15 cellular contexts compared by ENCODE assay signal in genomic region chr20:57573893-57574292, GRCh38. TPM values are rescaled to one million over a fixed set of nuclear protein-coding genes. Genes with fewer than 3 reads are reported as not detected.
DNase-seq lines count a peak whose midpoint lies in the region; ATAC-seq, FAIRE-seq and TF ChIP-seq lines count a peak whose summit lies in the region.
"Had no signal": no experiment of that assay in that cellular context is flagged by ENCODE, and none has a peak within 500 bp of the region (broad histone marks: within the 10 kb centered on the region; RNA-seq: fewer than 3 reads in every experiment).

No MANE protein-coding gene starts in this region.

- no peak for TF ChIP-seq EP300 in A549 (IDR thresholded peaks at IDR 0.05)
- no peak for TF ChIP-seq EP300 in ovary (IDR thresholded peaks at IDR 0.05)

- TF ChIP-seq CTCF in A549 (IDR thresholded peaks at IDR 0.05) (no peak; the same call in 2 of the 3 replicates), GM12873 (IDR thresholded peaks at IDR 0.05; ENCODE audit: insufficient read depth, low read depth, low read length, missing control alignments) (peak; percentile 55), hepatocyte (IDR thresholded peaks at IDR 0.05; ENCODE audit: poor library complexity) (peak; percentile 24), ovary (IDR thresholded peaks at IDR 0.05) (no peak)

- no peak for TF ChIP-seq POLR2A in A549 (IDR thresholded peaks at IDR 0.05; ENCODE audit: low read length)
- no peak for TF ChIP-seq POLR2A in ovary (IDR thresholded peaks at IDR 0.05)

- H3K4me3 ChIP-seq in A549: no peak overlapping the region
- no peak overlapping the region for H3K4me3 ChIP-seq in hepatocyte
- no peak overlapping the region for H3K4me3 ChIP-seq in ovary
- H3K4me3 ChIP-seq: breast epithelium, smooth muscle cell had no signal

- H3K9me2 ChIP-seq in hepatocyte (replicated peaks; ENCODE audit: insufficient read depth): no peaks in the 10 kb centered on the region

- H3K4me1 Mint-ChIP-seq in immature natural killer cell: no peaks in the 10 kb centered on the region
- H3K4me1 Mint-ChIP-seq: IgD-negative memory B cell, naive B cell had no signal

- DNase-seq in A549 (ENCODE audit: low read depth in 1 of 2, low spot score in 1 of 2): peak in 1 of 2 experiments; percentile 23
- DNase-seq in OCI-M1 (lab: John Stamatoyannopoulos, UW): peak; percentile 3
- DNase-seq in hepatocyte (ENCODE audit: low spot score): no peak
- no peak for DNase-seq in mucosa of gallbladder (ENCODE audit: low spot score)
- no peak for DNase-seq in immature natural killer cell
- no peak for DNase-seq in ovary
- DNase-seq in NCI-H2196 (lab: John Stamatoyannopoulos, UW; ENCODE audit: unreplicated experiment): no peak
- DNase-seq: activated CD4-positive, alpha-beta T cell treated with anti-CD3 and anti-CD28 coated beads for 1 hour; naive B cell had no signal

- H3K36me3 ChIP-seq in hepatocyte (replicated peaks; ENCODE audit: insufficient read depth, low read depth): no peaks in the 10 kb centered on the region
- H3K36me3 ChIP-seq in ovary: no peaks in the 10 kb centered on the region
- H3K36me3 ChIP-seq: breast epithelium had no signal

- ATAC-seq in A549: peak; percentile 46 to 71; a peak in 4 of 6 replicates

- no peaks in the 10 kb centered on the region; the same call in 2 of the 3 replicates for H3K9me3 ChIP-seq in A549
- no peaks in the 10 kb centered on the region for H3K9me3 ChIP-seq in hepatocyte (ENCODE audit: low read depth)
- H3K9me3 ChIP-seq in ovary: no peaks in the 10 kb centered on the region
- H3K9me3 ChIP-seq: breast epithelium had no signal

- no peak for FAIRE-seq in A549 (lab: Jason Lieb, UNC)

- intact Hi-C loops in ovary (cut with DNase I): no loop called here

- H3K27me3 ChIP-seq in hepatocyte (peaks cover 11% of the 10 kb centered on the region), ovary (no peaks in the 10 kb centered on the region)

- no peak overlapping the region for H3K27ac ChIP-seq in A549
- H3K27ac ChIP-seq in hepatocyte: no peak overlapping the region
- H3K27ac ChIP-seq in ovary: no peak overlapping the region
- H3K27ac ChIP-seq: breast epithelium had no signal

- H3K4me2 ChIP-seq in A549: no peak overlapping the region
- H3K4me2 ChIP-seq in hepatocyte: no peak overlapping the region
- H3K4me2 ChIP-seq: smooth muscle cell had no signal

- no peaks in the 10 kb centered on the region for H4K20me1 ChIP-seq in hepatocyte (ENCODE audit: insufficient read depth, poor library complexity, severe bottlenecking)

- peaks cover 0 to 6% (median 5%) of the 10 kb centered on the region in 3 donors for H3K27me3 Mint-ChIP-seq in immature natural killer cell (ENCODE audit: low read depth in 3 of 3)

- H3K9me3 Mint-ChIP-seq in immature natural killer cell: no peaks in the 10 kb centered on the region
- H3K9me3 Mint-ChIP-seq: IgD-negative memory B cell, naive B cell had no signal

- no peak for TF ChIP-seq RAD21 in A549 (conservative IDR thresholded peaks at IDR 0.05 in 1 of 2, IDR thresholded peaks at IDR 0.05 in 1 of 2)

- WGBS in A549 (ENCODE audit: missing lambda C conversion rate): 41% methylated on average over 5 of the region's 5 CpGs
- 78% methylated on average over 5 of the region's 5 CpGs for WGBS in hepatocyte (ENCODE audit: low lambda C conversion rate, missing lambda C conversion rate)
- 40 to 68% (median 42%) methylated on average over 5 of the region's 5 CpGs for WGBS in ovary, 3 donors

- H3K36me3 Mint-ChIP-seq in immature natural killer cell: no peaks in the 10 kb centered on the region
- H3K36me3 Mint-ChIP-seq: IgD-negative memory B cell, naive B cell had no signal

- CTCF ChIA-PET in A549 (lab: Yijun Ruan, JAX): interaction anchor here (1.0 to 2.5 kb wide), 5 partner anchors 9 to 62 kb away, joined by 3 to 13 read pairs (median 3); no protein-coding TSS in a partner anchor

- H3K79me2 ChIP-seq in hepatocyte: no peaks in the 10 kb centered on the region

- H3K4me1 ChIP-seq in A549: no peaks in the 10 kb centered on the region
- peaks cover 8% of the 10 kb centered on the region for H3K4me1 ChIP-seq in hepatocyte (ENCODE audit: insufficient read depth)
- H3K4me1 ChIP-seq in ovary (ENCODE audit: insufficient read depth): no peaks in the 10 kb centered on the region
- H3K4me1 ChIP-seq: breast epithelium had no signal

- H3K4me3 Mint-ChIP-seq in immature natural killer cell: no peak overlapping the region
- H3K4me3 Mint-ChIP-seq: naive B cell had no signal

- no peak overlapping the region for H2AFZ ChIP-seq in hepatocyte

- POLR2A ChIA-PET in A549 (lab: Yijun Ruan, JAX): no interaction called here

- H3K27ac Mint-ChIP-seq in immature natural killer cell: no peak overlapping the region
- H3K27ac Mint-ChIP-seq: naive B cell had no signal

TF ChIP-seq in A549, 52 proteins besides CTCF, POLR2A, EP300 and RAD21 (continues in another document):
- TF ChIP-seq HMGXB4 (CRISPR knock-in tag; IDR thresholded peaks at IDR 0.05; ENCODE audit: borderline replicate concordance) (no peak), RNF2 (IDR thresholded peaks at IDR 0.05; ENCODE audit: borderline replicate concordance, low read depth) (no peak), HOXB5 (CRISPR knock-in tag; IDR thresholded peaks at IDR 0.05) (no peak), EHMT2 (IDR thresholded peaks at IDR 0.05; ENCODE audit: low read depth) (no peak), HES2 (IDR thresholded peaks at IDR 0.05) (no peak), JUNB (IDR thresholded peaks at IDR 0.05) (no peak), ZC3H11A (IDR thresholded peaks at IDR 0.05) (no peak), NFE2L2 (conservative IDR thresholded peaks at IDR 0.05; ENCODE audit: low read length) (no peak), JUN (IDR thresholded peaks at IDR 0.05) (no peak), CHD4 (IDR thresholded peaks at IDR 0.05; ENCODE audit: borderline replicate concordance) (no peak), NR3C1 (IDR thresholded peaks at IDR 0.05) (no peak), PBX3 (IDR thresholded peaks at IDR 0.05) (no peak)

RNA-seq across cellular contexts. Expression of gene PCK1, which starts 13.0 kb away (rescaled TPM):
- 0.12 and 0.21 TPM in 2 replicates for polyA plus RNA-seq in A549 (2011; rRNA removed)
- 0.03 TPM in 1 of 2 replicates, not detected in the other for polyA plus RNA-seq in A549 (2012; cell fraction: cytosol; rRNA removed)
- polyA plus RNA-seq in A549 (2012; cell fraction: nucleus; rRNA removed): 0.05 and 0.12 TPM in 2 replicates
- 0.04 to 0.07 TPM in 2 of 3 replicates, not detected in the other for polyA plus RNA-seq in A549 (2017; fragmentation: RNase III; extraction: RNeasy Plus Mini Kit Qiagen cat#74134 plus additional on column Dnase treatment)
- polyA minus RNA-seq in A549 (2011; rRNA and poly(A)+ RNA removed): 1.8 and 1.9 TPM in 2 replicates
- total RNA-seq in hepatocyte: 12.0 and 12.8 TPM in 2 replicates
- polyA plus RNA-seq in hepatocyte: 8.8 and 11.6 TPM in 2 replicates
- 27.0 TPM for total RNA-seq in mucosa of gallbladder
- polyA plus RNA-seq in immature natural killer cell: not detected
- total RNA-seq in ovary: 100 to 1,000 TPM in 1 of 7 donors, 1 to 10 TPM in 4, under 1 TPM in 2; 0.47 to 133 (median 2.0) TPM
- under 1 TPM; 0.30 to 0.54 TPM for polyA plus RNA-seq in ovary
- total RNA-seq: smooth muscle cell had no signal
- polyA plus RNA-seq: IgD-negative memory B cell, smooth muscle cell had no signal

RNA-seq across cellular contexts. Expression of gene ZBP1, which starts 46.3 kb away (rescaled TPM):
- polyA plus RNA-seq in A549 (2011; rRNA removed) (not detected in 2 replicates), A549 (2017; fragmentation: RNase III; extraction: RNeasy Plus Mini Kit Qiagen cat#74134 plus additional on column Dnase treatment) (0.05 to 0.07 TPM (median 0.05 TPM) in 3 replicates), hepatocyte (not detected in 2 replicates), immature natural killer cell (10 to 100 TPM; 29.0 to 43.5 (median 32.2) TPM), ovary (under 1 TPM; 0.12 to 0.92 TPM)
- polyA plus RNA-seq in A549 (2012; cell fraction: cytosol; rRNA removed): not detected in 2 replicates
- 0.02 and 0.05 TPM in 2 replicates for polyA plus RNA-seq in A549 (2012; cell fraction: nucleus; rRNA removed)
- not detected in 2 replicates for polyA minus RNA-seq in A549 (2011; rRNA and poly(A)+ RNA removed)
- total RNA-seq in hepatocyte (not detected in 2 replicates), mucosa of gallbladder (1.3 TPM), ovary (under 1 TPM in 3 of 7 donors, not detected in 4; 0.23 to 0.50 (median 0.24) TPM)
- total RNA-seq: SK-MEL-5, smooth muscle cell had no signal
- polyA plus RNA-seq: smooth muscle cell had no signal

RNA-seq across cellular contexts. Expression of gene CTCFL, which starts 49.0 kb away (rescaled TPM):
- polyA plus RNA-seq in A549 (2011; rRNA removed) (0.03 TPM in 1 of 2 replicates, not detected in the other), A549 (2017; fragmentation: RNase III; extraction: RNeasy Plus Mini Kit Qiagen cat#74134 plus additional on column Dnase treatment) (0.03 TPM in 2 of 3 replicates, not detected in the other), hepatocyte (not detected in 2 replicates), immature natural killer cell (not detected), ovary (under 1 TPM; 0.01 to 0.07 TPM)
- polyA plus RNA-seq in A549 (2012; cell fraction: cytosol; rRNA removed): 0.04 and 0.06 TPM in 2 replicates
- polyA plus RNA-seq in A549 (2012; cell fraction: nucleus; rRNA removed): 0.04 TPM in 1 of 2 replicates, not detected in the other
- 0.04 TPM in 1 of 2 replicates, not detected in the other for polyA minus RNA-seq in A549 (2011; rRNA and poly(A)+ RNA removed)
- total RNA-seq in hepatocyte (0.12 TPM in 1 of 2 replicates, not detected in the other), mucosa of gallbladder (0.17 TPM), ovary (under 1 TPM in 2 of 7 donors, not detected in 5; 0.28 to 0.92 TPM)
- total RNA-seq: breast epithelium, smooth muscle cell, ureter had no signal
- polyA plus RNA-seq: IgD-negative memory B cell, smooth muscle cell had no signal

Comparison
In these comparisons a context has a peak if more than half of its experiments do, and no peak if none do; other contexts are left out.
1. CTCF ChIP-seq: peak in GM12873 (single experiment) and hepatocyte (single experiment); none in A549 (single experiment) and ovary (0 of 3).
2. RNA of gene ZBP1, which starts 46.3 kb away (polyA plus RNA-seq): 29.0 to 43.5 TPM in immature natural killer cell; 0.12 to 0.92 TPM in ovary, 0.02 to 0.07 TPM in A549 and not detected in hepatocyte; every median in the first group is over 10 times any median in the second.